ENCODE assay signal across 17 cellular contexts in genomic region chr13:100495455-100495854, GRCh38.
"Had no signal": no experiment of that assay in that cellular context is flagged by ENCODE, and none has a peak within 500 bp of the region (broad histone marks: within the 10 kb centered on the region; RNA-seq: fewer than 3 reads in every experiment).

No MANE protein-coding gene starts in this region.

- H3K27me3 Mint-ChIP-seq: activated naive CD8-positive, alpha-beta T cell; stimulated activated naive B cell treated with anti-CD40 and anti-IgM and Interleukin-4, amounts not matched to agents 10 μg/mL and 1 μg/mL and 100 μg/mL, for 72 hours had no signal

- ATAC-seq: body of pancreas; esophagus mucosa; left colon; lower lobe of right lung; stimulated activated naive B cell treated with anti-CD40 and anti-IgM and Interleukin-4, amounts not matched to agents 10 μg/mL and 1 μg/mL and 100 μg/mL, for 72 hours; WTC11 had no signal

- H3K4me3 Mint-ChIP-seq: activated naive CD8-positive, alpha-beta T cell; nephron progenitor cell; stimulated activated naive B cell treated with anti-CD40 and anti-IgM and Interleukin-4, amounts not matched to agents 10 μg/mL and 1 μg/mL and 100 μg/mL, for 72 hours; WTC11 had no signal

- H3K4me1 Mint-ChIP-seq: stimulated activated naive B cell treated with anti-CD40 and anti-IgM and Interleukin-4, amounts not matched to agents 10 μg/mL and 1 μg/mL and 100 μg/mL, for 72 hours had no signal

- H3K9me3 Mint-ChIP-seq: stimulated activated naive B cell treated with anti-CD40 and anti-IgM and Interleukin-4, amounts not matched to agents 10 μg/mL and 1 μg/mL and 100 μg/mL, for 72 hours had no signal

- H3K27ac Mint-ChIP-seq: activated naive CD8-positive, alpha-beta T cell; nephron progenitor cell; stimulated activated naive B cell treated with anti-CD40 and anti-IgM and Interleukin-4, amounts not matched to agents 10 μg/mL and 1 μg/mL and 100 μg/mL, for 72 hours; WTC11 had no signal

- DNase-seq: activated CD4-positive, alpha-beta T cell treated with anti-CD3 and anti-CD28 coated beads for 48 hours; activated gamma-delta T cell treated with Interleukin-2 at 50 U/mL for 16 hours; amniotic stem cell; body of pancreas; central memory CD4-positive, alpha-beta T cell; colonic mucosa; left colon; lower lobe of right lung; nephron progenitor cell; occipital lobe; stimulated activated CD4-positive, alpha-beta T cell treated with anti-CD3 and anti-CD28 coated beads, Interleukin-15, amount 100 ng/mL, for 24 hours; stimulated activated CD4-positive, alpha-beta T cell treated with anti-CD3 and anti-CD28 coated beads, Interleukin-4, amount 100 ng/mL, for 1 hour; stimulated activated naive B cell treated with anti-CD40 and anti-IgM and Interleukin-4, amounts not matched to agents 10 μg/mL and 1 μg/mL and 100 μg/mL, for 72 hours; tibial artery had no signal
